In genomic region chr13:98348476-98348875, GRCh38 we compare ENCODE assay signal across 16 cellular contexts.
A peak's percentile ranks its signal among the peaks of the same experiment; 100 is the strongest.
DNase-seq lines count a peak whose midpoint lies in the region; ATAC-seq and TF ChIP-seq lines count a peak whose summit lies in the region.
"Had no signal": no experiment of that assay in that cellular context is flagged by ENCODE, and none has a peak within 500 bp of the region (broad histone marks: within the 10 kb centered on the region; RNA-seq: fewer than 3 reads in every experiment).

No MANE protein-coding gene starts in this region.

- H3K4me1 ChIP-seq in prostate gland (replicated peaks) (no peaks in the 10 kb centered on the region), aorta (ENCODE audit: control insufficient read depth in 1 of 2, insufficient read depth in 2 of 2, low read length in 2 of 2) (no peaks in the 10 kb centered on the region)

- no peak for TF ChIP-seq POLR2A in prostate gland (IDR thresholded peaks at IDR 0.05)

- ATAC-seq in WTC11 (no peak), GM18517 (IDR thresholded peaks at IDR 0.05; ENCODE audit: unreplicated experiment) (no peak), HG03439 (IDR thresholded peaks at IDR 0.05; ENCODE audit: unreplicated experiment) (no peak), aorta (ENCODE audit: low FRiP score) (no peak)
- ATAC-seq: Panc1, SK-N-SH treated with all-trans-retinoic acid at 6 μM for 48 hours had no signal

- no peak overlapping the region for H3K4me3 Mint-ChIP-seq in WTC11
- H3K4me3 Mint-ChIP-seq in chondrocyte (ENCODE audit: unreplicated experiment) = no peak overlapping the region
- H3K4me3 Mint-ChIP-seq in mesothelial cell of epicardium = no peak overlapping the region
- H3K4me3 Mint-ChIP-seq: CD4-positive, alpha-beta memory T cell had no signal

- TF ChIP-seq CTCF in WTC11 (IDR thresholded peaks at IDR 0.05) (no peak), chondrocyte (IDR thresholded peaks at IDR 0.05) (no peak), mesothelial cell of epicardium (IDR thresholded peaks at IDR 0.05; ENCODE audit: unreplicated experiment) (no peak), prostate gland (IDR thresholded peaks at IDR 0.05) (no peak)

- no peaks in the 10 kb centered on the region for H3K36me3 ChIP-seq in prostate gland
- H3K36me3 ChIP-seq in aorta (ENCODE audit: control insufficient read depth in 1 of 2, insufficient read depth in 2 of 2, low read length in 1 of 2) = no peaks in the 10 kb centered on the region

- peaks cover 29% of the 10 kb centered on the region for H3K4me1 Mint-ChIP-seq in WTC11
- H3K4me1 Mint-ChIP-seq in chondrocyte (ENCODE audit: low read depth) = peaks cover 31% of the 10 kb centered on the region
- H3K4me1 Mint-ChIP-seq in mesothelial cell of epicardium = peaks cover 4% of the 10 kb centered on the region
- H3K4me1 Mint-ChIP-seq: CD4-positive, alpha-beta memory T cell had no signal

- H3K27me3 ChIP-seq in prostate gland (replicated peaks; ENCODE audit: insufficient read depth) (no peaks in the 10 kb centered on the region), aorta (ENCODE audit: control insufficient read depth in 1 of 2, insufficient read depth in 2 of 2, low read length in 1 of 2) (no peaks in the 10 kb centered on the region)
- H3K27me3 ChIP-seq: BLaER1 treated with 17β-estradiol and CSF1 and Interleukin-3, amounts not matched to agents 10 nM and 100 nM had no signal

- H3K27ac ChIP-seq in prostate gland (no peak overlapping the region), aorta (ENCODE audit: low read depth in 1 of 2, low read length in 2 of 2) (no peak overlapping the region)
- H3K27ac ChIP-seq: BLaER1 treated with 17β-estradiol and CSF1 and Interleukin-3, amounts not matched to agents 10 nM and 100 nM had no signal

- H3K27ac Mint-ChIP-seq in WTC11 (0 out of 2 replicates have a peak overlapping the region, but pooled peaks have one; percentile 51), chondrocyte (ENCODE audit: unreplicated experiment) (peak overlapping the region; percentile 23), mesothelial cell of epicardium (peak overlapping the region; percentile 66)
- H3K27ac Mint-ChIP-seq: CD4-positive, alpha-beta memory T cell had no signal

- no peak for DNase-seq in WTC11 (ENCODE audit: low spot score)
- no peak for DNase-seq in chondrocyte (ENCODE audit: low spot score)
- no peak for DNase-seq in mesothelial cell of epicardium (ENCODE audit: low spot score in 2 of 2, unreplicated experiment in 2 of 2)
- DNase-seq in prostate gland (ENCODE audit: low spot score) = peak; percentile 26
- DNase-seq in aorta = no peak
- DNase-seq: CD4-positive, alpha-beta memory T cell; MM.1S; NCI-H1092; NCI-H1436 treated with DMSO at 0.1 percent for 48 hours; NCI-H1930; NCI-H510A had no signal

- no peaks in the 10 kb centered on the region for H3K9me3 Mint-ChIP-seq in WTC11
- H3K9me3 Mint-ChIP-seq in chondrocyte (ENCODE audit: low read depth) = no peaks in the 10 kb centered on the region
- H3K9me3 Mint-ChIP-seq in mesothelial cell of epicardium = no peaks in the 10 kb centered on the region
- H3K9me3 Mint-ChIP-seq: CD4-positive, alpha-beta memory T cell had no signal

- intact Hi-C loops in prostate gland (cut with DNase I) (no loop called here), aorta (cut with DNase I) (no loop called here)

- POLR2A ChIA-PET in WTC11 (lab: Charles Lee) = no interaction called here

- H3K36me3 Mint-ChIP-seq in WTC11 (no peaks in the 10 kb centered on the region), chondrocyte (ENCODE audit: low read depth) (peaks cover 6% of the 10 kb centered on the region), mesothelial cell of epicardium (peaks cover 8% of the 10 kb centered on the region)
- H3K36me3 Mint-ChIP-seq: CD4-positive, alpha-beta memory T cell had no signal

- CTCF ChIA-PET in WTC11 (lab: Charles Lee) = interaction anchor here (1.3 kb wide), 1 partner anchor 315 kb away, joined by 5 read pairs; no protein-coding TSS in a partner anchor

- 25% methylated on average over 9 of the region's 9 CpGs for WGBS in prostate gland
- WGBS in aorta, 2 donors = 31 to 45% methylated on average over 9 of the region's 9 CpGs

- H3K4me3 ChIP-seq in prostate gland (no peak overlapping the region), aorta (ENCODE audit: low read length in 2 of 2) (no peak overlapping the region)
- H3K4me3 ChIP-seq: BLaER1 treated with 17β-estradiol and CSF1 and Interleukin-3, amounts not matched to agents 10 nM and 100 nM had no signal

- H3K9me3 ChIP-seq in prostate gland (no peaks in the 10 kb centered on the region), aorta (ENCODE audit: control insufficient read depth, low read length) (no peaks in the 10 kb centered on the region)

- no peaks in the 10 kb centered on the region for H3K27me3 Mint-ChIP-seq in WTC11 (ENCODE audit: low read depth)
- H3K27me3 Mint-ChIP-seq in chondrocyte (ENCODE audit: low read depth) = no peaks in the 10 kb centered on the region
- H3K27me3 Mint-ChIP-seq in mesothelial cell of epicardium (ENCODE audit: low read depth) = no peaks in the 10 kb centered on the region

TF ChIP-seq in WTC11, 78 proteins besides CTCF, POLR2A, EP300 and RAD21 (continues in another document):
- TF ChIP-seq TEAD1 (CRISPR knock-in tag; IDR thresholded peaks at IDR 0.05) = no peak
- TF ChIP-seq NFATC4 (CRISPR knock-in tag; IDR thresholded peaks at IDR 0.05) = no peak
- no peak for TF ChIP-seq IRF2 (CRISPR knock-in tag; IDR thresholded peaks at IDR 0.05; ENCODE audit: borderline replicate concordance, low read depth)
- TF ChIP-seq ZNF671 (CRISPR knock-in tag; IDR thresholded peaks at IDR 0.05) = no peak
- TF ChIP-seq E2F4 (CRISPR knock-in tag; IDR thresholded peaks at IDR 0.05; ENCODE audit: borderline replicate concordance, low read depth) = no peak
- TF ChIP-seq NR1H2 (CRISPR knock-in tag; IDR thresholded peaks at IDR 0.05) = no peak
- TF ChIP-seq FOXJ3 (CRISPR knock-in tag; IDR thresholded peaks at IDR 0.05; ENCODE audit: borderline replicate concordance) = no peak
- no peak for TF ChIP-seq AR (CRISPR knock-in tag; IDR thresholded peaks at IDR 0.05)
- no peak for TF ChIP-seq SMAD4 (CRISPR knock-in tag; IDR thresholded peaks at IDR 0.05)
- TF ChIP-seq IRF1 (CRISPR knock-in tag; IDR thresholded peaks at IDR 0.05) = no peak
